16 cellular contexts compared by ENCODE assay signal in the genomic region with DNA sequence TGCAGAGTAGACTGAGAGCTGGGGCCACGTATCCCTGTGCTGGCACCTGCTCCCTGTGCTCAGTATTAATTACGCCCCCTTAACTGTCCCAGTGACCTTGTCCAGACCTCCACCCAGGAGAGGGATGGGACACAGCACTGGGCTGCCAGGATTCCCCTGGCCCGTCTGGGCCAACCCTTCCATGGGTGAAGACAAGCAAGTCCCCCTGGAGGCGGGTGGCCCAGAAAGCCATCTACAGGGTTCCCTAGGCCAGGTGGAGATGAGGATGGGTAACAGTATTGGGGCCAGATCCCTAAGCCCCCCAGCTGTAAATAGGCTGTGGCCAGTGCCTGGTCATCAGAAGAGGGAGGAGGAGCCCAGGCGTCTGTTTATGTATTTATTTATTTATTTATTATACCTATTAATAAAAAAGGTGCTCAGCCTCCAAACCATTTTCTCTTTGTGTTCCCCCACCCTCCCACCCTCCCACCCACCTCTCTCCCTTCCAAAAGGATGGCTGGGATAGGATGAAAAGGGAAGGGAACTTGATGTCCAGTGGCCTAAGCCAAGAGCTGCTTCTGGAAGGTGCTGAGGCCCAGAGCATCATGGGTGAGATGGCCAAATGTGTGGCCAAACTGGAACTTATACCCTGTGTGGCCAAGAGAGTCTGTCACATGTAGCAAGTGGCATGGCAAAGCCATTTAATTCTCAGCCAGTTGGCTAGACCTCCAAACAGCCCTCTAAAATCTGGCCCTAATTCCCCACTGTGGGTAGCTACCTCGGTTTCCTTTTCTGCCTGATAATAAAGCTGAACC. TPM values are rescaled to one million over a fixed set of nuclear protein-coding genes. Genes with fewer than 3 reads are reported as not detected.
DNase-seq lines count a peak whose midpoint lies in the region; TF ChIP-seq lines count a peak whose summit lies in the region.
"Had no signal": no experiment of that assay in that cellular context is flagged by ENCODE, and none has a peak within 500 bp of the region (broad histone marks: within the 10 kb centered on the region; RNA-seq: fewer than 3 reads in every experiment).

No MANE protein-coding gene starts in this region.

- H3K4me3 Mint-ChIP-seq in MCF 10A (ENCODE audit: unreplicated experiment), result no peak overlapping the region
- no peak overlapping the region for H3K4me3 Mint-ChIP-seq in activated T-helper 2 cell treated with anti-CD3 and anti-CD28 coated beads, Interferon-gamma antibody, Interleukin-2, Interleukin-4, amounts not matched to agents 10 μg/mL and 5 μg/mL and 100 μg/mL, durations not matched to agents 14 hours and 24 hours and 36 hours (ENCODE audit: low read depth)
- H3K4me3 Mint-ChIP-seq: CD14-positive monocyte had no signal

- peaks cover 12% of the 10 kb centered on the region for H3K36me3 Mint-ChIP-seq in MCF 10A (ENCODE audit: insufficient read depth, unreplicated experiment)
- no peaks in the 10 kb centered on the region for H3K36me3 Mint-ChIP-seq in activated T-helper 2 cell treated with anti-CD3 and anti-CD28 coated beads, Interferon-gamma antibody, Interleukin-2, Interleukin-4, amounts not matched to agents 10 μg/mL and 5 μg/mL and 100 μg/mL, durations not matched to agents 14 hours and 24 hours and 36 hours (ENCODE audit: low read depth)

- H3K27ac Mint-ChIP-seq in MCF 10A (ENCODE audit: low read depth, unreplicated experiment), result no peak overlapping the region
- no peak overlapping the region for H3K27ac Mint-ChIP-seq in activated T-helper 2 cell treated with anti-CD3 and anti-CD28 coated beads, Interferon-gamma antibody, Interleukin-2, Interleukin-4, amounts not matched to agents 10 μg/mL and 5 μg/mL and 100 μg/mL, durations not matched to agents 14 hours and 24 hours and 36 hours

- BruUV-seq in MCF 10A (replicated peaks; lab: Mats Ljungman, UMichigan), result TSS peak; percentile 23

- no peak overlapping the region for H3K4me2 ChIP-seq in osteoblast (ENCODE audit: insufficient read depth, low read length)

- no peaks in the 10 kb centered on the region for H4K20me1 ChIP-seq in osteoblast (ENCODE audit: insufficient read depth, low read length)

- DNase-seq in MCF 10A (ENCODE audit: unreplicated experiment), result no peak
- DNase-seq in osteoblast (ENCODE audit: insufficient read length, low spot score, missing footprints), result peak; percentile 34
- DNase-seq in substantia nigra (lab: John Stamatoyannopoulos, UW), result peak in 1 of 49 donors; percentile 63
- no peak for DNase-seq in middle frontal gyrus (ENCODE audit: extremely low spot score, low spot score)
- DNase-seq in activated T-helper 2 cell treated with anti-CD3 and anti-CD28 coated beads, Interferon-gamma antibody, Interleukin-2, Interleukin-4, amounts not matched to agents 10 μg/mL and 5 μg/mL and 100 μg/mL, durations not matched to agents 14 hours and 24 hours and 36 hours (ENCODE audit: low spot score), result no peak
- no peak for DNase-seq in AG08396 (ENCODE audit: low spot score)
- DNase-seq: AML-193, MG63, NCI-H1092, NCI-H146, NCI-H2081, NCI-H510A, NCI-H774, RPMI8226 had no signal

- POLR2A ChIA-PET in MCF 10A (lab: Yijun Ruan, JAX), result interaction anchor here (1.2 kb wide), 1 partner anchor 42 kb away, joined by 3 read pairs; no protein-coding TSS in a partner anchor

- peaks cover 57% of the 10 kb centered on the region for H3K36me3 ChIP-seq in osteoblast (ENCODE audit: insufficient read depth, low read length)

- peaks cover 27% of the 10 kb centered on the region for H3K4me1 ChIP-seq in osteoblast (ENCODE audit: insufficient read depth, low read length)

- H3K27me3 Mint-ChIP-seq in MCF 10A (ENCODE audit: insufficient read depth, unreplicated experiment), result no peaks in the 10 kb centered on the region
- H3K27me3 Mint-ChIP-seq in activated T-helper 2 cell treated with anti-CD3 and anti-CD28 coated beads, Interferon-gamma antibody, Interleukin-2, Interleukin-4, amounts not matched to agents 10 μg/mL and 5 μg/mL and 100 μg/mL, durations not matched to agents 14 hours and 24 hours and 36 hours (ENCODE audit: low read depth), result no peaks in the 10 kb centered on the region

- no peak overlapping the region for H2AFZ ChIP-seq in osteoblast (ENCODE audit: low read length)

- no peaks in the 10 kb centered on the region for H3K9me3 Mint-ChIP-seq in MCF 10A (ENCODE audit: unreplicated experiment)
- no peaks in the 10 kb centered on the region for H3K9me3 Mint-ChIP-seq in activated T-helper 2 cell treated with anti-CD3 and anti-CD28 coated beads, Interferon-gamma antibody, Interleukin-2, Interleukin-4, amounts not matched to agents 10 μg/mL and 5 μg/mL and 100 μg/mL, durations not matched to agents 14 hours and 24 hours and 36 hours
- H3K9me3 Mint-ChIP-seq: CD14-positive monocyte had no signal

- CTCF ChIA-PET in MCF 10A (lab: Yijun Ruan, JAX), result interaction anchor here (1.2 kb wide), 1 partner anchor 8 kb away, joined by 5 read pairs; no protein-coding TSS in a partner anchor

- no peak for TF ChIP-seq CTCF in MCF 10A (IDR thresholded peaks at IDR 0.05; ENCODE audit: unreplicated experiment)
- no peak for TF ChIP-seq CTCF in osteoblast (IDR thresholded peaks at IDR 0.05; ENCODE audit: extremely low read depth, low read depth, low read length)

- H3K27ac ChIP-seq in cingulate gyrus (ENCODE audit: low read depth, low read length) (peak overlapping the region; percentile 54), osteoblast (ENCODE audit: low read depth, low read length) (no peak overlapping the region), substantia nigra (ENCODE audit: low read depth, low read length, poor library complexity, severe bottlenecking) (peak overlapping the region; percentile 38)

- H3K79me2 ChIP-seq in osteoblast (ENCODE audit: insufficient read depth, low read length), result peaks cover 12% of the 10 kb centered on the region

- H3K9me3 ChIP-seq in osteoblast (ENCODE audit: low read depth, low read length), result no peaks in the 10 kb centered on the region
- H3K9me3 ChIP-seq: MG63 had no signal

- no peak overlapping the region for H3K4me3 ChIP-seq in osteoblast (ENCODE audit: insufficient read depth, low read length)
- H3K4me3 ChIP-seq: MG63 had no signal

- H3K27me3 ChIP-seq in osteoblast (ENCODE audit: insufficient read depth, low read length), result no peaks in the 10 kb centered on the region
- H3K27me3 ChIP-seq: MG63 had no signal

- H3K4me1 Mint-ChIP-seq in MCF 10A (ENCODE audit: insufficient read depth, unreplicated experiment), result no peaks in the 10 kb centered on the region
- H3K4me1 Mint-ChIP-seq in activated T-helper 2 cell treated with anti-CD3 and anti-CD28 coated beads, Interferon-gamma antibody, Interleukin-2, Interleukin-4, amounts not matched to agents 10 μg/mL and 5 μg/mL and 100 μg/mL, durations not matched to agents 14 hours and 24 hours and 36 hours (ENCODE audit: low read depth), result peaks cover 3% of the 10 kb centered on the region

- intact Hi-C loops in MCF 10A (cut with micrococcal nuclease), result no loop called here
- intact Hi-C loops in activated T-helper 2 cell treated with anti-CD3 and anti-CD28 coated beads, Interferon-gamma antibody, Interleukin-2, Interleukin-4, amounts not matched to agents 10 μg/mL and 5 μg/mL and 100 μg/mL, durations not matched to agents 14 hours and 24 hours and 36 hours (cut with micrococcal nuclease), result no loop called here

RNA-seq across cellular contexts. Expression of gene TESK1, which starts 43.4 kb away (rescaled TPM):
- total RNA-seq in MCF 10A (2022), result 32.1 and 41.9 TPM in 2 replicates
- 18.5 and 18.6 TPM in 2 replicates for total RNA-seq in osteoblast
- total RNA-seq in activated T-helper 2 cell treated with anti-CD3 and anti-CD28 coated beads, Interferon-gamma antibody, Interleukin-2, Interleukin-4, amounts not matched to agents 10 μg/mL and 5 μg/mL and 100 μg/mL, durations not matched to agents 14 hours and 24 hours and 36 hours, result 44.5 and 48.0 TPM in 2 replicates

RNA-seq across cellular contexts. Expression of gene CD72, which starts 56.5 kb away (rescaled TPM):
- 1.6 and 1.8 TPM in 2 replicates for total RNA-seq in MCF 10A (2022)
- 2.7 and 2.9 TPM in 2 replicates for total RNA-seq in osteoblast
- 11.3 and 11.4 TPM in 2 replicates for total RNA-seq in activated T-helper 2 cell treated with anti-CD3 and anti-CD28 coated beads, Interferon-gamma antibody, Interleukin-2, Interleukin-4, amounts not matched to agents 10 μg/mL and 5 μg/mL and 100 μg/mL, durations not matched to agents 14 hours and 24 hours and 36 hours
